In the genomic region with DNA sequence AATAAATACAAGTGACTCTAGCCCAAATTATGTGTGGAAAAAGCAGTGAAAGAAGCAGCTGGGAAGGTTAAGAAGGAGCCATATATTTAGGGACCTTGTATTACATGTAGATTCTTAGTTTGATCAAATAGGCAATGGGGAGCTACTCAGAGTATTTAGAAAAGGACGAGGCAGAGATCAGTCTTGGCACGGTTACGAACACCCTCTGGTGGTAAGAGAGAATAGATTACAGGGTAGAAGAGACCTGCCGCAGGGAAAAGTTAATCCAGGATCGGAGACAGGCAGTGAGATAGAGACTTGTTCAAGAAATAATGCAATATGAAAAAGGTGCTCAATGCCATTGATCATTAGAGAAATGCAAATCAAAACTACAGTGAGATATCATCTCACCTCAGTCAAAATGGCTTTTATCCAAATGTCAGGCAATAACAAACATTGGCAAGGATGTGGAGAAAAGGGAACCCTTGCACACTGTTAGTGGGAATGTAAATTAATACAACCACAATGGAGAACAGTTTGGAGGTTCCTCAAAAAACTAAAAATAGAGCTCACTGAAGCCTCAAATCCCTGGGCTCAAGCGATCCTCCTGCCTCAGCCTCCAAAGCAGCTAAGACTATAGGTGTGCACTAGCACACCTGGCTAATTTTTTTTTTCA, we compare ENCODE assay signal across 8 cellular contexts. TPM values are rescaled to one million over a fixed set of nuclear protein-coding genes. Genes with fewer than 3 reads are reported as not detected.
DNase-seq lines count a peak whose midpoint lies in the region; ATAC-seq, FAIRE-seq and TF ChIP-seq lines count a peak whose summit lies in the region.

No MANE protein-coding gene starts in this region.

- no peaks in the 10 kb centered on the region; the same call in 1 of the 2 replicates for H3K36me3 Mint-ChIP-seq in HFFc6 (ENCODE audit: low read depth)

- no peaks in the 10 kb centered on the region for H3K27me3 ChIP-seq in kidney epithelial cell (ENCODE audit: control insufficient read depth, insufficient read depth, low read length)

- WGBS in A549 (ENCODE audit: missing lambda C conversion rate): 60% methylated on average over 6 of the region's 6 CpGs

- no peaks in the 10 kb centered on the region for H3K4me1 ChIP-seq in A549

- ATAC-seq in A549 (peak; percentile 82 to 87), HG03520 (IDR thresholded peaks at IDR 0.05; ENCODE audit: unreplicated experiment) (no peak)

- peak in 1 of 2 experiments; percentile 48 for DNase-seq in A549 (ENCODE audit: low read depth in 1 of 2, low spot score in 1 of 2)
- DNase-seq in HFFc6: peak; percentile 9
- DNase-seq in astrocyte of the hippocampus (ENCODE audit: low read depth, low spot score): peak; percentile 73
- no peak for DNase-seq in kidney epithelial cell (ENCODE audit: low read depth)
- DNase-seq in DMS153 treated with DMSO at 0.1 percent for 48 hours (lab: John Stamatoyannopoulos, UW; ENCODE audit: unreplicated experiment): no peak
- DNase-seq in effector CD8-positive, alpha-beta T cell (lab: John Stamatoyannopoulos, UW): no peak
- DNase-seq in activated CD4-positive, alpha-beta T cell treated with anti-CD3 and anti-CD28 coated beads for 1 hour: no peak

- TF ChIP-seq EP300 in A549 (IDR thresholded peaks at IDR 0.05): no peak

- no peak overlapping the region for H3K27ac ChIP-seq in A549

- TF ChIP-seq CTCF in A549 (IDR thresholded peaks at IDR 0.05) (peak; percentile 44), HFFc6 (IDR thresholded peaks at IDR 0.05) (peak; percentile 65), kidney epithelial cell (IDR thresholded peaks at IDR 0.05; ENCODE audit: insufficient read depth, low read length, poor library complexity, severe bottlenecking) (peak; percentile 56)

- CTCF ChIA-PET in A549 (lab: Yijun Ruan, JAX): interaction anchor here (1.0 to 2.3 kb wide), 7 partner anchors 8 to 608 kb away, joined by 3 to 9 read pairs (median 3); no protein-coding TSS in a partner anchor

- no peak overlapping the region for H3K4me3 Mint-ChIP-seq in HFFc6

- H3K9me3 Mint-ChIP-seq in HFFc6: no peaks in the 10 kb centered on the region

- H3K36me3 ChIP-seq in kidney epithelial cell (ENCODE audit: control insufficient read depth, insufficient read depth, low read length): no peaks in the 10 kb centered on the region

- H3K9me3 ChIP-seq in A549: no peaks in the 10 kb centered on the region

- no peak overlapping the region for H3K4me2 ChIP-seq in A549

- POLR2A ChIA-PET in A549 (lab: Yijun Ruan, JAX): no interaction called here

- no peak overlapping the region for H3K4me3 ChIP-seq in A549
- H3K4me3 ChIP-seq in kidney epithelial cell (ENCODE audit: low read depth, low read length): no peak overlapping the region

- peak; percentile 44 to 54; a peak in 4 of 5 replicates for TF ChIP-seq RAD21 in A549 (conservative IDR thresholded peaks at IDR 0.05 in 1 of 2, IDR thresholded peaks at IDR 0.05 in 1 of 2)

- FAIRE-seq in A549 (lab: Jason Lieb, UNC): peak; percentile 59

- no peak overlapping the region for H3K27ac Mint-ChIP-seq in HFFc6

- H3K4me1 Mint-ChIP-seq in HFFc6 (ENCODE audit: low read depth): peaks cover 13% of the 10 kb centered on the region; the same call in 1 of the 2 replicates

- H3K27me3 Mint-ChIP-seq in HFFc6 (ENCODE audit: insufficient read depth): no peaks in the 10 kb centered on the region

- TF ChIP-seq POLR2A in A549 (IDR thresholded peaks at IDR 0.05; ENCODE audit: low read length): no peak

TF ChIP-seq in A549, 52 proteins besides CTCF, POLR2A, EP300 and RAD21:
- no peak for TF ChIP-seq ZC3H11A (IDR thresholded peaks at IDR 0.05)
- peak; percentile 37; the same call in 1 of the 3 replicates for TF ChIP-seq SMC3 (IDR thresholded peaks at IDR 0.05)
- TF ChIP-seq ZSCAN20 (CRISPR knock-in tag; IDR thresholded peaks at IDR 0.05): no peak

RNA-seq across cellular contexts. Expression of gene INIP, which starts 12.0 kb away (rescaled TPM):
- polyA plus RNA-seq in A549 (2011; rRNA removed) (30.5 and 40.0 TPM in 2 replicates), A549 (2017; fragmentation: RNase III; extraction: RNeasy Plus Mini Kit Qiagen cat#74134 plus additional on column Dnase treatment) (20.4 to 20.7 TPM (median 20.7 TPM) in 3 replicates)
- 7.4 and 7.6 TPM in 2 replicates for polyA plus RNA-seq in A549 (2012; cell fraction: cytosol; rRNA removed)
- polyA plus RNA-seq in A549 (2012; cell fraction: nucleus; rRNA removed): 2.4 and 4.5 TPM in 2 replicates
- 17.0 and 24.8 TPM in 2 replicates for polyA minus RNA-seq in A549 (2011; rRNA and poly(A)+ RNA removed)
- 10 to 100 TPM; 23.6 to 26.8 (median 25.0) TPM for total RNA-seq in HFFc6 (2021; fragmentation: NEBNext Ultra II Directional; extraction: Animal tissue kit (Norgen Biotek cat#: 25700))
- 24.5 and 25.0 TPM in 2 replicates for total RNA-seq in kidney epithelial cell

RNA-seq across cellular contexts. Expression of gene SNX30, which starts 44.7 kb away (rescaled TPM):
- polyA plus RNA-seq in A549 (2011; rRNA removed): 3.1 and 4.1 TPM in 2 replicates
- polyA plus RNA-seq in A549 (2012; cell fraction: cytosol; rRNA removed): 1.2 TPM in 2 replicates
- polyA plus RNA-seq in A549 (2012; cell fraction: nucleus; rRNA removed): 1.00 and 1.8 TPM in 2 replicates
- polyA plus RNA-seq in A549 (2017; fragmentation: RNase III; extraction: RNeasy Plus Mini Kit Qiagen cat#74134 plus additional on column Dnase treatment): 3.5 to 3.8 TPM (median 3.6 TPM) in 3 replicates
- 4.4 and 4.6 TPM in 2 replicates for polyA minus RNA-seq in A549 (2011; rRNA and poly(A)+ RNA removed)
- total RNA-seq in HFFc6 (2021; fragmentation: NEBNext Ultra II Directional; extraction: Animal tissue kit (Norgen Biotek cat#: 25700)): 10 to 100 TPM; 11.1 to 14.9 (median 13.9) TPM
- 19.5 and 22.5 TPM in 2 replicates for total RNA-seq in kidney epithelial cell

Comparison
In these comparisons a context has a peak if more than half of its experiments do, and no peak if none do; other contexts are left out.
1. DNase-seq: peak in HFFc6 (single experiment) and astrocyte of the hippocampus (single experiment); none in kidney epithelial cell (single experiment), DMS153 treated with DMSO at 0.1 percent for 48 hours (single experiment), effector CD8-positive, alpha-beta T cell (single experiment) and activated CD4-positive, alpha-beta T cell treated with anti-CD3 and anti-CD28 coated beads for 1 hour (single experiment).
2. Peak in every context shown above with its lines, with median percentiles within 50 percentile points of each other: CTCF ChIP-seq.